Comparison of ENCODE assay signal across 1 cellular context in genomic region chr17:50956750-50957523, GRCh38.
TF ChIP-seq lines count a peak whose summit lies in the region.

No MANE protein-coding gene starts in this region.

TF ChIP-seq in HepG2, 621 proteins besides CTCF, POLR2A, EP300 and RAD21 (continued from another document and continues in another):
- TF ChIP-seq ZBED4 (CRISPR knock-in tag; IDR thresholded peaks at IDR 0.05; ENCODE audit: borderline replicate concordance) (peak; percentile 48; the same call in 1 of the 2 replicates), ZNF230 (CRISPR knock-in tag; IDR thresholded peaks at IDR 0.05) (no peak), SSRP1 (CRISPR knock-in tag; IDR thresholded peaks at IDR 0.05) (0 out of 2 replicates have a peak, but pooled peaks have one; percentile 74), ZNF207 (IDR thresholded peaks at IDR 0.05; ENCODE audit: borderline replicate concordance) (no peak), NR2C2 (CRISPR knock-in tag; IDR thresholded peaks at IDR 0.05; ENCODE audit: borderline replicate concordance) (no peak), HDAC2 (CRISPR knock-in tag; IDR thresholded peaks at IDR 0.05) (peak; percentile 45; the same call in 1 of the 2 replicates), ZNF337 (CRISPR knock-in tag; IDR thresholded peaks at IDR 0.05; ENCODE audit: borderline replicate concordance, low read depth) (peak; percentile 44; the same call in 1 of the 2 replicates), FOXA3 (CRISPR knock-in tag; IDR thresholded peaks at IDR 0.05) (0 out of 2 replicates have a peak, but pooled peaks have one; percentile 17), RXRB (CRISPR knock-in tag; IDR thresholded peaks at IDR 0.05; ENCODE audit: borderline replicate concordance) (0 out of 2 replicates have a peak, but pooled peaks have one; percentile 22), SMAD3 (CRISPR knock-in tag; IDR thresholded peaks at IDR 0.05) (no peak), RARA (CRISPR knock-in tag; IDR thresholded peaks at IDR 0.05) (no peak; the same call in 1 of the 2 replicates), ZNF501 (CRISPR knock-in tag; IDR thresholded peaks at IDR 0.05) (peak; percentile 64), ZBTB34 (CRISPR knock-in tag; IDR thresholded peaks at IDR 0.05) (no peak), STAG1 (CRISPR knock-in tag; IDR thresholded peaks at IDR 0.05) (peak; percentile 94), MTF2 (CRISPR knock-in tag; IDR thresholded peaks at IDR 0.05; ENCODE audit: borderline replicate concordance) (no peak), ZBTB7B (CRISPR knock-in tag; IDR thresholded peaks at IDR 0.05) (0 out of 2 replicates have a peak, but pooled peaks have one; percentile 59), ATF6 (CRISPR knock-in tag; conservative IDR thresholded peaks at IDR 0.05) (no peak), ZNF142 (CRISPR knock-in tag; IDR thresholded peaks at IDR 0.05) (no peak), ZNF577 (CRISPR knock-in tag; IDR thresholded peaks at IDR 0.05; ENCODE audit: borderline replicate concordance, low read depth) (no peak), ZNF296 (CRISPR knock-in tag; conservative IDR thresholded peaks at IDR 0.05) (no peak), ZNF572 (CRISPR knock-in tag; IDR thresholded peaks at IDR 0.05) (0 out of 2 replicates have a peak, but pooled peaks have one; percentile 47), ELF3 (CRISPR knock-in tag; IDR thresholded peaks at IDR 0.05) (0 out of 2 replicates have a peak, but pooled peaks have one; percentile 46), PCBP1 (IDR thresholded peaks at IDR 0.05; ENCODE audit: borderline replicate concordance, low read depth, low read length) (no peak), SP4 (CRISPR knock-in tag; IDR thresholded peaks at IDR 0.05) (no peak), GABPB1 (CRISPR knock-in tag; IDR thresholded peaks at IDR 0.05) (peak; percentile 16; the same call in 1 of the 2 replicates), ZNF644 (CRISPR knock-in tag; IDR thresholded peaks at IDR 0.05; ENCODE audit: low read depth) (no peak), NCOR1 (IDR thresholded peaks at IDR 0.05; ENCODE audit: borderline replicate concordance, low read length) (no peak), MAZ (IDR thresholded peaks at IDR 0.05; ENCODE audit: borderline replicate concordance, low read depth, low read length) (no peak), MAZ (CRISPR knock-in tag; IDR thresholded peaks at IDR 0.05; ENCODE audit: low read depth) (0 out of 2 replicates have a peak, but pooled peaks have one; percentile 32), DZIP1 (CRISPR knock-in tag; IDR thresholded peaks at IDR 0.05) (no peak), ZNF333 (CRISPR knock-in tag; IDR thresholded peaks at IDR 0.05; ENCODE audit: borderline replicate concordance) (no peak), TOPORS (CRISPR knock-in tag; IDR thresholded peaks at IDR 0.05) (0 out of 2 replicates have a peak, but pooled peaks have one; percentile 6), GLMP (CRISPR knock-in tag; IDR thresholded peaks at IDR 0.05; ENCODE audit: borderline replicate concordance) (no peak), ZNF576 (CRISPR knock-in tag; IDR thresholded peaks at IDR 0.05) (no peak), RFX3 (CRISPR knock-in tag; IDR thresholded peaks at IDR 0.05) (no peak), XBP1 (CRISPR knock-in tag; IDR thresholded peaks at IDR 0.05) (no peak), ZFP90 (CRISPR knock-in tag; IDR thresholded peaks at IDR 0.05; ENCODE audit: borderline replicate concordance) (0 out of 2 replicates have a peak, but pooled peaks have one; percentile 74), TBP (CRISPR knock-in tag; IDR thresholded peaks at IDR 0.05) (no peak), BCLAF1 (IDR thresholded peaks at IDR 0.05) (no peak), ZNF768 (CRISPR knock-in tag; IDR thresholded peaks at IDR 0.05) (no peak), KMT2B (CRISPR knock-in tag; IDR thresholded peaks at IDR 0.05) (no peak), NR3C1 (CRISPR knock-in tag; IDR thresholded peaks at IDR 0.05) (no peak), ZNF614 (CRISPR knock-in tag; IDR thresholded peaks at IDR 0.05; ENCODE audit: borderline replicate concordance) (peak; percentile 23; the same call in 1 of the 2 replicates)
